Comparison of ENCODE assay signal across 8 cellular contexts in genomic region chr4:158259955-158260575, GRCh38. TPM values are rescaled to one million over a fixed set of nuclear protein-coding genes. Genes with fewer than 3 reads are reported as not detected.
A peak's percentile ranks its signal among the peaks of the same experiment; 100 is the strongest.
DNase-seq lines count a peak whose midpoint lies in the region; ATAC-seq and TF ChIP-seq lines count a peak whose summit lies in the region.

No MANE protein-coding gene starts in this region.

- H3K36me3 Mint-ChIP-seq in endodermal cell (ENCODE audit: low read depth), result no peaks in the 10 kb centered on the region
- no peaks in the 10 kb centered on the region for H3K36me3 Mint-ChIP-seq in CD4-positive, alpha-beta memory T cell

- H3K27ac Mint-ChIP-seq in endodermal cell, result no peak overlapping the region
- no peak overlapping the region for H3K27ac Mint-ChIP-seq in CD4-positive, alpha-beta memory T cell

- no peak overlapping the region for H3K4me3 Mint-ChIP-seq in endodermal cell
- H3K4me3 Mint-ChIP-seq in CD4-positive, alpha-beta memory T cell, result no peak overlapping the region

- no peaks in the 10 kb centered on the region for H3K27me3 Mint-ChIP-seq in endodermal cell (ENCODE audit: insufficient read depth)
- H3K27me3 Mint-ChIP-seq in CD4-positive, alpha-beta memory T cell, result no peaks in the 10 kb centered on the region

- peaks cover 6% of the 10 kb centered on the region for H3K4me1 Mint-ChIP-seq in endodermal cell
- no peaks in the 10 kb centered on the region for H3K4me1 Mint-ChIP-seq in CD4-positive, alpha-beta memory T cell

- peak; percentile 19 for DNase-seq in NOMO-1 treated with DMSO at 0.1 percent for 48 hours (lab: John Stamatoyannopoulos, UW; ENCODE audit: unreplicated experiment)
- DNase-seq in NOMO-1 treated with dmso at 0.1 percent for 144 hours (lab: John Stamatoyannopoulos, UW; ENCODE audit: unreplicated experiment), result no peak
- peak; percentile 5 for DNase-seq in NCI-H226
- DNase-seq in endodermal cell, result no peak
- DNase-seq in CD4-positive, alpha-beta memory T cell, result no peak
- no peak for DNase-seq in iPS-NIHi7 (ENCODE audit: extremely low spot score)

- H3K9me3 ChIP-seq in endodermal cell (ENCODE audit: control insufficient read depth, low read length), result no peaks in the 10 kb centered on the region
- H3K9me3 ChIP-seq in CD4-positive, alpha-beta memory T cell (ENCODE audit: control insufficient read depth in 1 of 2, low read length in 2 of 2), result no peaks in the 10 kb centered on the region

- TF ChIP-seq CTCF in endodermal cell (conservative IDR thresholded peaks at IDR 0.05), result peak; percentile 76

- no peaks in the 10 kb centered on the region for H3K27me3 ChIP-seq in endodermal cell (ENCODE audit: control insufficient read depth, insufficient read depth, low read length, poor library complexity, severe bottlenecking)
- H3K27me3 ChIP-seq in CD4-positive, alpha-beta memory T cell (ENCODE audit: insufficient read depth, low read length), result no peaks in the 10 kb centered on the region

- no peaks in the 10 kb centered on the region for H3K9me3 Mint-ChIP-seq in endodermal cell
- no peaks in the 10 kb centered on the region for H3K9me3 Mint-ChIP-seq in CD4-positive, alpha-beta memory T cell

- no peak for ATAC-seq in GM18517 (IDR thresholded peaks at IDR 0.05; ENCODE audit: unreplicated experiment)

- H3K27ac ChIP-seq in endodermal cell (ENCODE audit: low read depth, low read length) (no peak overlapping the region), temporal lobe (ENCODE audit: low read depth, low read length) (peak overlapping the region; percentile 32)
- H3K27ac ChIP-seq in CD4-positive, alpha-beta memory T cell (ENCODE audit: low read depth, low read length), result no peak overlapping the region

- CTCF ChIA-PET in CD4-positive, alpha-beta memory T cell (lab: Charles Lee; ENCODE audit: partially characterized antibody), result interaction anchor here (0.7 kb wide), 1 partner anchor 21 kb away, joined by 3 read pairs; no protein-coding TSS in a partner anchor

- intact Hi-C loops in CD4-positive, alpha-beta memory T cell (cut with micrococcal nuclease), result no loop called here

- no peaks in the 10 kb centered on the region for H3K36me3 ChIP-seq in endodermal cell (ENCODE audit: control insufficient read depth, insufficient read depth, low read length)
- no peaks in the 10 kb centered on the region for H3K36me3 ChIP-seq in CD4-positive, alpha-beta memory T cell (ENCODE audit: insufficient read depth, low read length)

- H3K9ac ChIP-seq in endodermal cell (ENCODE audit: extremely low read depth, low read length, poor library complexity, severe bottlenecking), result no peak overlapping the region

- WGBS in endodermal cell (ENCODE audit: insufficient coverage in 1 of 2, insufficient read length in 1 of 2), 2 experiments, result 79% methylated on average over 1 of the region's 3 CpGs; no CpG with 5 or more reads in 1 of the 2 experiments

- POLR2A ChIA-PET in CD4-positive, alpha-beta memory T cell (lab: Charles Lee; ENCODE audit: partially characterized antibody), result no interaction called here

- no peak overlapping the region for H3K4me3 ChIP-seq in endodermal cell (ENCODE audit: low read length)
- H3K4me3 ChIP-seq in CD4-positive, alpha-beta memory T cell (ENCODE audit: low read length in 2 of 2), result no peak overlapping the region

- no peaks in the 10 kb centered on the region for H3K4me1 ChIP-seq in endodermal cell (ENCODE audit: control insufficient read depth, insufficient read depth, low read length)
- no peaks in the 10 kb centered on the region for H3K4me1 ChIP-seq in CD4-positive, alpha-beta memory T cell (ENCODE audit: insufficient read depth, low read length)

RNA-seq across cellular contexts. Expression of gene TMEM144, which starts 49.8 kb away (rescaled TPM):
- total RNA-seq in endodermal cell (10 to 100 TPM; 10.6 to 20.3 TPM), temporal lobe (1.2 TPM)
- 4.0 TPM for polyA plus RNA-seq in endodermal cell (2013, experiment 1 of 2)
- 4.2 TPM for polyA plus RNA-seq in endodermal cell (2013, experiment 2 of 2)
- under 1 TPM in 1 of 2 experiments, not detected in 1; 0.61 TPM for total RNA-seq in CD4-positive, alpha-beta memory T cell
- not detected for polyA plus RNA-seq in CD4-positive, alpha-beta memory T cell

Comparison
In these comparisons a context has a peak if more than half of its experiments do, and no peak if none do; other contexts are left out.
1. DNase-seq: peak in NOMO-1 treated with DMSO at 0.1 percent for 48 hours (single experiment) and NCI-H226 (single experiment); none in NOMO-1 treated with dmso at 0.1 percent for 144 hours (single experiment), endodermal cell (single experiment), CD4-positive, alpha-beta memory T cell (0 of 5) and iPS-NIHi7 (single experiment).